ENCODE assay signal across 8 cellular contexts in the genomic region with DNA sequence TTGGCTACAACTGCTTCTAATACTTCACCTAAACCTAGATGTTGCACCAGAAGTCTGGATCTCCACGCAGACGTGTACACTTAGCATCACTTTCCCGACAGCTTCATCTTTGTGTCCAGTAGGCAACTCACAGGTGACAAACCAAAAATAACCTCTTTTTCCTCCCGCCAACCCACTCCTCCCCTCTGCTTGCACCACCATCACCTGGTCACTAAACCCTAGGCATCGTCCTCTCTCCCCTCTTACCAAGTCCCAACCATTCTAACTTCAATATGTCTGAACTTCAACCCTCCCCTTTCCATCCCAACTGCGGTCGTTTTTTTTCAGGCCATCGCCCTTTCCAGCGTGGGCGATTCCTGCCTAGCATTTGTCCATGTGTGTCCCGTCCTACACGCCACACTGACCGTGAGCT. TPM values are rescaled to one million over a fixed set of nuclear protein-coding genes. Genes with fewer than 3 reads are reported as not detected.
DNase-seq lines count a peak whose midpoint lies in the region; ATAC-seq and TF ChIP-seq lines count a peak whose summit lies in the region.

No MANE protein-coding gene starts in this region.

- peaks cover 11% of the 10 kb centered on the region for H3F3A ChIP-seq in neural progenitor cell (ENCODE audit: low read depth)

- H3K4me1 ChIP-seq in NT2/D1 (ENCODE audit: insufficient read depth, insufficient read length), result peaks cover 4% of the 10 kb centered on the region
- no peaks in the 10 kb centered on the region for H3K4me1 ChIP-seq in ectodermal cell (ENCODE audit: control insufficient read depth, insufficient read depth, low read length)
- peaks cover 7% of the 10 kb centered on the region for H3K4me1 ChIP-seq in neural progenitor cell

- H3K4me1 Mint-ChIP-seq in CD4-positive, alpha-beta T cell (ENCODE audit: low read depth), result peaks cover 39% of the 10 kb centered on the region
- peaks cover 18% of the 10 kb centered on the region for H3K4me1 Mint-ChIP-seq in neural progenitor cell

- CTCF ChIA-PET in CD4-positive, alpha-beta T cell (lab: Charles Lee), result no interaction called here

- no peaks in the 10 kb centered on the region for H3K9me3 Mint-ChIP-seq in CD4-positive, alpha-beta T cell
- no peaks in the 10 kb centered on the region for H3K9me3 Mint-ChIP-seq in neural progenitor cell

- 90 to 92% methylated on average over 13 of the region's 13 CpGs for WGBS in ectodermal cell, 2 experiments

- H3K27ac Mint-ChIP-seq in CD4-positive, alpha-beta T cell, result peak overlapping the region; percentile 98
- peak overlapping the region; percentile 92 for H3K27ac Mint-ChIP-seq in neural progenitor cell

- peak overlapping the region; percentile 88 for H3K4me2 ChIP-seq in neural progenitor cell

- POLR2A ChIA-PET in CD4-positive, alpha-beta T cell (lab: Charles Lee), result interaction anchor here (1.9 to 4.5 kb wide), 6 partner anchors 11 to 122 kb away, joined by 5 to 55 read pairs (median 27); a partner anchor contains a TSS

- H3K27ac ChIP-seq in CD4-positive, alpha-beta T cell (ENCODE audit: low read depth, low read length), result peak overlapping the region; percentile 99
- H3K27ac ChIP-seq in ectodermal cell (ENCODE audit: insufficient read depth, low read depth, low read length, poor library complexity, severe bottlenecking), result no peak overlapping the region
- H3K27ac ChIP-seq in neural progenitor cell, result no peak overlapping the region

- no peaks in the 10 kb centered on the region for H3K27me3 ChIP-seq in CD4-positive, alpha-beta T cell (ENCODE audit: control insufficient read depth, insufficient read depth, low read length)
- H3K27me3 ChIP-seq in NT2/D1 (ENCODE audit: insufficient read depth, insufficient read length) (no peaks in the 10 kb centered on the region), ectodermal cell (ENCODE audit: control insufficient read depth, insufficient read depth, low read length, poor library complexity, severe bottlenecking) (no peaks in the 10 kb centered on the region), neural progenitor cell (no peaks in the 10 kb centered on the region)

- H3K9me3 ChIP-seq in CD4-positive, alpha-beta T cell (ENCODE audit: control insufficient read depth, low read length), result no peaks in the 10 kb centered on the region
- H3K9me3 ChIP-seq in NT2/D1 (ENCODE audit: insufficient read depth, low read length) (peaks cover 9% of the 10 kb centered on the region; the same call in 1 of the 2 replicates), ectodermal cell (ENCODE audit: control insufficient read depth, low read length) (no peaks in the 10 kb centered on the region), neural progenitor cell (ENCODE audit: low read depth) (no peaks in the 10 kb centered on the region)

- TF ChIP-seq CTCF in CD4-positive, alpha-beta T cell (IDR thresholded peaks at IDR 0.05), result no peak
- no peak for TF ChIP-seq CTCF in neural progenitor cell (IDR thresholded peaks at IDR 0.05)

- H3K79me2 ChIP-seq in neural progenitor cell (ENCODE audit: low read depth), result peaks cover 37% of the 10 kb centered on the region

- DNase-seq in CD4-positive, alpha-beta T cell, result no peak
- no peak for DNase-seq in NT2/D1 (ENCODE audit: low read depth, low spot score)
- DNase-seq in neural progenitor cell (ENCODE audit: low spot score), result no peak
- no peak for DNase-seq in stimulated activated CD4-positive, alpha-beta T cell treated with anti-CD3 and anti-CD28 coated beads, Interleukin-1b, Interleukin-23, amount 100 ng/mL, for 48 hours
- DNase-seq in NCI-H526 (lab: John Stamatoyannopoulos, UW), result no peak
- DNase-seq in stimulated activated CD8-positive, alpha-beta memory T cell treated with anti-CD3 and anti-CD28 coated beads, Interleukin-4, amount 100 ng/mL, for 48 hours, result no peak
- DNase-seq in SW480 (ENCODE audit: low spot score), result no peak

- peak overlapping the region; percentile 98 for H2AFZ ChIP-seq in neural progenitor cell (replicated peaks)

- H3K4me3 ChIP-seq in NT2/D1 (ENCODE audit: insufficient read length, low read depth), result peak overlapping the region; percentile 69
- H3K4me3 ChIP-seq in ectodermal cell (ENCODE audit: insufficient read depth, low read depth, low read length), result peak overlapping the region; percentile 94
- H3K4me3 ChIP-seq in neural progenitor cell, result peak overlapping the region; percentile 76

- peak overlapping the region; percentile 28 for H3K9ac ChIP-seq in NT2/D1 (ENCODE audit: insufficient read length, low read depth)
- H3K9ac ChIP-seq in neural progenitor cell, result no peak overlapping the region

- intact Hi-C loops in CD4-positive, alpha-beta T cell (cut with DNase I, micrococcal nuclease), result loop anchor here (2.0 to 10.0 kb wide), 5 partner anchors 49 to 369 kb away; a partner anchor contains a TSS

- H3K36me3 ChIP-seq in NT2/D1 (ENCODE audit: insufficient read depth, insufficient read length, low read length) (peaks cover 11% of the 10 kb centered on the region), ectodermal cell (ENCODE audit: control insufficient read depth, insufficient read depth, low read length) (no peaks in the 10 kb centered on the region), neural progenitor cell (no peaks in the 10 kb centered on the region)

- peaks cover 3% of the 10 kb centered on the region for H3K27me3 Mint-ChIP-seq in CD4-positive, alpha-beta T cell
- H3K27me3 Mint-ChIP-seq in neural progenitor cell (ENCODE audit: insufficient read depth, low read depth), result peaks cover 4% of the 10 kb centered on the region

- ATAC-seq in CD4-positive, alpha-beta T cell (ENCODE audit: poor library complexity), result no peak

- H4K20me1 ChIP-seq in neural progenitor cell (ENCODE audit: low read depth), result no peaks in the 10 kb centered on the region

- peak overlapping the region; percentile 98 for H3K4me3 Mint-ChIP-seq in CD4-positive, alpha-beta T cell
- H3K4me3 Mint-ChIP-seq in neural progenitor cell, result peak overlapping the region; percentile 93

- peaks cover 25% of the 10 kb centered on the region for H3K36me3 Mint-ChIP-seq in CD4-positive, alpha-beta T cell (ENCODE audit: low read depth)
- H3K36me3 Mint-ChIP-seq in neural progenitor cell, result peaks cover 3% of the 10 kb centered on the region

RNA-seq across cellular contexts. Expression of a gene that starts 0.4 kb away (rescaled TPM):
- 10 to 100 TPM; 61.7 to 65.3 TPM for total RNA-seq in CD4-positive, alpha-beta T cell
- polyA plus RNA-seq in ectodermal cell (2013, experiment 1 of 4), result 36.5 TPM
- polyA plus RNA-seq in ectodermal cell (2013, experiment 2 of 4), result 30.0 TPM
- polyA plus RNA-seq in ectodermal cell (2013, experiment 3 of 4), result 32.9 TPM
- 36.1 TPM for polyA plus RNA-seq in ectodermal cell (2013, experiment 4 of 4)
- 19.0 and 21.9 TPM in 2 replicates for total RNA-seq in neural progenitor cell (ENCODE audit: low replicate concordance)
